Comparison of ENCODE assay signal across 10 cellular contexts in the genomic region with DNA sequence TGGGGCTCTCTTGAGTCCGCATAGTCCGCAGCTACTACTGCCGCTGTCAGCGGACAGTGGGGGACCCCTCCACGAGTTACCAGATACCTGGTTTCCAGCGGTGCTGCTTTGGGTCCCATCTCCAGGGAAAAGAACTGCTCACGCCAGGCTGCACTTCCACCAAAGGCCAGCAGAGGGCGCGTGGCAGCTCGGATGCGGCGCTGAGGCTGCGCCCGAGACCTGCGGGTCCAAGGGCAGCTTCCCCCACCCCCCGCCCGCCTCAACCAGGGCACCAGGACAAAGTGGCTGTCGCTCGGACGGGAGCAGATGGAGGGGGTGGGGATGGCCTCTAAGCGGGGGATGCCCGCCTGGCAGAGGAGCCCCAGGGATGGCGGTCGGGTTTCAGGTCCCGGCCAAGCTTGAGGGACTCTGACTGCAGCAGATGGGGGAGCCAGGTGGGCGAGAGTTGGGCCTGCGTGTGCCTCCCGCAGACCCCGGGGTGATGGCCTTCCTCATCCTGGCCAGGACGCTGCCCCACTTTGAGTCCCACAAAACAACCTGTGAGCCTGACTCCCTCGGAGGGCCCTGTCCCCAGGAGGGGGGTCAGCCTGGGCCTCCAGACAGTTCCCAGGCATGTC. TPM values are rescaled to one million over a fixed set of nuclear protein-coding genes. Genes with fewer than 3 reads are reported as not detected.
DNase-seq lines count a peak whose midpoint lies in the region; TF ChIP-seq lines count a peak whose summit lies in the region.
"Had no signal": no experiment of that assay in that cellular context is flagged by ENCODE, and none has a peak within 500 bp of the region (broad histone marks: within the 10 kb centered on the region; RNA-seq: fewer than 3 reads in every experiment).

No MANE protein-coding gene starts in this region.

- no peak for TF ChIP-seq POLR2A in testis (IDR thresholded peaks at IDR 0.05)

- 6 to 25% methylated on average over 7 to 29 of the region's 31 CpGs for WGBS in testis, 2 donors

- peak; percentile 18 to 28 for DNase-seq in activated CD4-positive, alpha-beta T cell treated with anti-CD3 and anti-CD28 coated beads for 24 hours (ENCODE audit: low read depth in 2 of 2)
- DNase-seq in activated CD4-positive, alpha-beta T cell treated with anti-CD3 and anti-CD28 coated beads for 1 hour, result no peak
- DNase-seq in activated T-helper 1 cell treated with anti-CD3 and anti-CD28 coated beads, Interleukin-2, amount 50 U/mL, for 16 hours (ENCODE audit: low read depth in 1 of 2, low spot score in 1 of 2), result peak; percentile 20 to 26
- DNase-seq in right atrium auricular region (ENCODE audit: low spot score), result no peak
- DNase-seq in testis, result peak; percentile 75
- DNase-seq in NCI-H524 treated with DMSO at 0.1 percent for 48 hours (lab: John Stamatoyannopoulos, UW), result no peak
- DNase-seq in HuH-7 (ENCODE audit: low spot score), result no peak
- no peak for DNase-seq in DMS114 treated with DMSO at 0.1 percent for 48 hours (lab: John Stamatoyannopoulos, UW; ENCODE audit: unreplicated experiment)

- H3K27me3 ChIP-seq in right atrium auricular region (peaks cover 0 to 5% of the 10 kb centered on the region in 2 donors), testis (no peaks in the 10 kb centered on the region)

- H3K4me3 ChIP-seq in right atrium auricular region, result no peak overlapping the region
- peak overlapping the region in 1 of 2 donors; percentile 47 for H3K4me3 ChIP-seq in testis
- H3K4me3 ChIP-seq: SK-N-MC had no signal

- TF ChIP-seq CTCF in right atrium auricular region (IDR thresholded peaks at IDR 0.05) (peak; percentile 67 to 90), testis (IDR thresholded peaks at IDR 0.05) (peak; percentile 72 to 95 (median 77))

- H3K27ac ChIP-seq in right atrium auricular region, result no peak overlapping the region
- no peak overlapping the region for H3K27ac ChIP-seq in testis
- H3K27ac ChIP-seq: SK-N-MC had no signal

- intact Hi-C loops in testis (cut with DNase I; ENCODE audit: low total_unique reads), result loop anchor here (10.0 kb wide), 1 partner anchor 442 kb away; no protein-coding TSS in a partner anchor

- H3K4me1 ChIP-seq in right atrium auricular region, result peaks cover 0 to 9% of the 10 kb centered on the region in 2 donors
- no peaks in the 10 kb centered on the region for H3K4me1 ChIP-seq in testis

- H3K9me3 ChIP-seq in right atrium auricular region, result peaks cover 0 to 25% of the 10 kb centered on the region in 2 donors
- no peaks in the 10 kb centered on the region for H3K9me3 ChIP-seq in testis

- no peaks in the 10 kb centered on the region for H3K36me3 ChIP-seq in right atrium auricular region
- no peaks in the 10 kb centered on the region for H3K36me3 ChIP-seq in testis (ENCODE audit: low read depth, missing control alignments)

RNA-seq across cellular contexts. Expression of gene ZNF735, which starts 23.8 kb away (rescaled TPM):
- total RNA-seq in right atrium auricular region (not detected), testis (under 1 TPM; 0.19 to 0.31 TPM)
- polyA plus RNA-seq in testis (ENCODE audit: insufficient read depth, low read depth, low replicate concordance), result not detected
- total RNA-seq: left colon had no signal

RNA-seq across cellular contexts. Expression of gene ZNF679, which starts 45.0 kb away (rescaled TPM):
- total RNA-seq in right atrium auricular region (not detected), testis (1 to 10 TPM; 1.3 to 2.6 TPM)
- 0.99 TPM for polyA plus RNA-seq in testis (ENCODE audit: insufficient read depth, low read depth, low replicate concordance)
- total RNA-seq: left colon had no signal

Comparison
In these comparisons a context has a peak if more than half of its experiments do, and no peak if none do; other contexts are left out.
1. DNase-seq: peak in activated CD4-positive, alpha-beta T cell treated with anti-CD3 and anti-CD28 coated beads for 24 hours (2 of 2), activated T-helper 1 cell treated with anti-CD3 and anti-CD28 coated beads, Interleukin-2, amount 50 U/mL, for 16 hours (2 of 2) and testis (single experiment); none in activated CD4-positive, alpha-beta T cell treated with anti-CD3 and anti-CD28 coated beads for 1 hour (single experiment), right atrium auricular region (single experiment), NCI-H524 treated with DMSO at 0.1 percent for 48 hours (single experiment), HuH-7 (single experiment) and DMS114 treated with DMSO at 0.1 percent for 48 hours (single experiment).